In the genomic region with DNA sequence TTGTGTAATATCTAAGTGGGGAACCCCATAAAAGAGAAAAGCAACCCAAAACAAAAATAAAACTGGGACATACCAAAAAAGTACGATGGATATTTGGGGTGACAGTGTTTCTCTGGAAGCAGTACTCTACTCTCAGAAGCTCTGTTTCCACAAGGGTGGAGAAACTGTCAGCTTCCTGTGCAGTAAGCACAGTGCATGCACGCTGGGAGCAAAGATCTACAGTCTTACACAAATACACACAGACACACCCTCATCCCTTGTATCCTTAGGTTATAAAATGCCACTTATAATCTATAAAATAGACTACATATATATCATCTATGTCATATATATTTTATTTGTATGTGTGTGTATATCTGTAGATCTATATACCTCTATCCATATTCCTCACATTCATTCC, we compare ENCODE assay signal across 31 cellular contexts.
"Had no signal": no experiment of that assay in that cellular context is flagged by ENCODE, and none has a peak within 500 bp of the region (broad histone marks: within the 10 kb centered on the region; RNA-seq: fewer than 3 reads in every experiment).

No MANE protein-coding gene starts in this region.

- H3K9me3 ChIP-seq: ascending aorta, breast epithelium, esophagus muscularis mucosa, gastrocnemius medialis had no signal

- H3K4me1 ChIP-seq: ascending aorta, breast epithelium, foreskin keratinocyte, gastrocnemius medialis had no signal

- DNase-seq: activated CD4-positive, alpha-beta memory T cell treated with anti-CD3 and anti-CD28 coated beads, Interleukin-2, amount 10 ng/mL, durations not matched to agents 7 days and 5 days; activated CD4-positive, alpha-beta T cell treated with anti-CD3 and anti-CD28 coated beads for 1 hour; activated CD4-positive, alpha-beta T cell treated with anti-CD3 and anti-CD28 coated beads for 4 hours; activated CD4-positive, alpha-beta T cell treated with anti-CD3 and anti-CD28 coated beads, Interleukin-2, amount 10 ng/mL, durations not matched to agents 7 days and 5 days; activated CD4-positive, alpha-beta T cell treated with anti-CD3 and anti-CD28 coated beads, Interleukin-2, amount 50 U/mL, for 4 hours; activated CD4-positive, CD25-positive, alpha-beta regulatory T cell; activated CD8-positive, alpha-beta memory T cell treated with anti-CD3 and anti-CD28 coated beads, Interleukin-2, amount 50 U/mL, for 48 hours; activated gamma-delta T cell; activated naive CD4-positive, alpha-beta T cell; activated naive CD4-positive, alpha-beta T cell treated with anti-CD3 and anti-CD28 coated beads, Interleukin-2, amount 10 ng/mL, durations not matched to agents 7 days and 5 days; activated naive CD8-positive, alpha-beta T cell treated with anti-CD3 and anti-CD28 coated beads, Interleukin-2, amount 10 ng/mL, durations not matched to agents 7 days and 5 days; activated T-cell treated with anti-CD3 and anti-CD28 coated beads for 4 hours; activated T-cell treated with anti-CD3 and anti-CD28 coated beads, Interleukin-2, amount 50 U/mL, for 24 hours; activated T-cell treated with anti-CD3 and anti-CD28 coated beads, Interleukin-2, amount 50 U/mL, for 72 hours; central memory CD4-positive, alpha-beta T cell; cerebellar nuclear complex; effector CD4-positive, alpha-beta T cell; effector memory CD8-positive, alpha-beta T cell; erythroblast; foreskin keratinocyte; gastrocnemius medialis; glutamatergic neuron; T-helper 1 cell; T-helper 17 cell; T1000 had no signal

- H3K27me3 ChIP-seq: ascending aorta, breast epithelium, cardiac muscle cell, esophagus muscularis mucosa, foreskin keratinocyte, gastrocnemius medialis had no signal

- H3K27ac ChIP-seq: ascending aorta, breast epithelium, cardiac muscle cell, coronary artery, esophagus muscularis mucosa, foreskin keratinocyte, gastrocnemius medialis had no signal

- ATAC-seq: activated naive CD4-positive, alpha-beta T cell treated with anti-CD3 and anti-CD28 coated beads, Interleukin-2, amount 50 U/mL, for 72 hours; activated T-cell treated with anti-CD3 and anti-CD28 coated beads, Interleukin-2, amount 50 U/mL, for 72 hours; effector memory CD8-positive, alpha-beta T cell; foreskin keratinocyte; gastrocnemius medialis; T-helper 17 cell had no signal

- H3K36me3 ChIP-seq: ascending aorta, breast epithelium, cardiac muscle cell, esophagus muscularis mucosa, gastrocnemius medialis had no signal

- H3K4me3 ChIP-seq: ascending aorta, breast epithelium, cardiac muscle cell, coronary artery, esophagus muscularis mucosa, gastrocnemius medialis had no signal
